1 cellular context compared by ENCODE assay signal in the genomic region with DNA sequence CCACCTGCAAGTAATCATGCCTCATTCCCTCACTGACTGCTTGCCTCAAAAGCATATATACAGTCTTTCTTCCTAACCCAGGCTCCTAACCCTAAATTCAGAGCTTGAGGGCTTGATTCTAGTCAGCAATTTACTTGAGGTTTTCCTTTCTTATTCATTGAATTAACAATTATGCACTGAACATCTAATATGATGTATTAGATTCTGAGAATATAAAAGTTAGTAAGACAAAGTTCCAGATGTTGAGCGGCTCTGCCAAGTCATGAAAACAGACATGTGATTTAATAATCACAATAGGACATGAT.
TF ChIP-seq lines count a peak whose summit lies in the region.

No MANE protein-coding gene starts in this region.

TF ChIP-seq in SK-N-SH, 30 proteins besides CTCF, POLR2A, EP300 and RAD21 (continued from another document):
- TF ChIP-seq, protein P1, sequence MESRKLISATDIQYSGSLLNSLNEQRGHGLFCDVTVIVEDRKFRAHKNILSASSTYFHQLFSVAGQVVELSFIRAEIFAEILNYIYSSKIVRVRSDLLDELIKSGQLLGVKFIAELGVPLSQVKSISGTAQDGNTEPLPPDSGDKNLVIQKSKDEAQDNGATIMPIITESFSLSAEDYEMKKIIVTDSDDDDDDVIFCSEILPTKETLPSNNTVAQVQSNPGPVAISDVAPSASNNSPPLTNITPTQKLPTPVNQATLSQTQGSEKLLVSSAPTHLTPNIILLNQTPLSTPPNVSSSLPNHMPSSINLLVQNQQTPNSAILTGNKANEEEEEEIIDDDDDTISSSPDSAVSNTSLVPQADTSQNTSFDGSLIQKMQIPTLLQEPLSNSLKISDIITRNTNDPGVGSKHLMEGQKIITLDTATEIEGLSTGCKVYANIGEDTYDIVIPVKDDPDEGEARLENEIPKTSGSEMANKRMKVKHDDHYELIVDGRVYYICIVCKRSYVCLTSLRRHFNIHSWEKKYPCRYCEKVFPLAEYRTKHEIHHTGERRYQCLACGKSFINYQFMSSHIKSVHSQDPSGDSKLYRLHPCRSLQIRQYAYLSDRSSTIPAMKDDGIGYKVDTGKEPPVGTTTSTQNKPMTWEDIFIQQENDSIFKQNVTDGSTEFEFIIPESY (IDR thresholded peaks at IDR 0.05; ENCODE audit: borderline replicate concordance, low read depth), result no peak
- TF ChIP-seq POLR2AphosphoS5 (IDR thresholded peaks at IDR 0.05; ENCODE audit: low read depth, low read length) (no peak), TEAD4 (IDR thresholded peaks at IDR 0.05; ENCODE audit: borderline replicate concordance, insufficient read depth) (no peak), FOSL2 (IDR thresholded peaks at IDR 0.05; ENCODE audit: borderline replicate concordance, low read depth) (no peak)
